Comparison of ENCODE assay signal across 38 cellular contexts in the genomic region with DNA sequence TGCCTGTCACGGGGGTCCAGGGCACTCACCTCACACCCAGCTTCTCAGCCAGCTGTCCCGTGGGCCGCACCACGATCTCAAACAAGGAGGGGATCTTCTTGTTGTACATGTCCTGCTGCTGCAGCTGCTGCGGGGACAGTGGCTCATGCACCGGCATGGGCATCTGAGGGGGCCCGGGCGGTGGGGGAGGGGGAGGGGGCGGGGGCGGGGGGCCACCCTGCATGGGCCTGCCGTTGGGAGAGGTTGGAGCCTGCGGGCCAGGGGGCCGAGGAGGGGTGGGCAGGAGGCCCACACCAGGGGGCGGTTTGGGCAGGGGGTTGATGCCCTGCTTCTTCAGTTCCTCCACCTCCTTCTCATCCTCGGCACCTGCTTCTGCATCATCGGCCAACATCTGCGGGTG. TPM values are rescaled to one million over a fixed set of nuclear protein-coding genes. Genes with fewer than 3 reads are reported as not detected.
"Had no signal": no experiment of that assay in that cellular context is flagged by ENCODE, and none has a peak within 500 bp of the region (broad histone marks: within the 10 kb centered on the region; RNA-seq: fewer than 3 reads in every experiment).

No MANE protein-coding gene starts in this region.

- H3K4me1 Mint-ChIP-seq: brain had no signal

- H3K27ac Mint-ChIP-seq: activated naive CD4-positive, alpha-beta T cell treated with anti-CD3 and anti-CD28 coated beads for 36 hours; activated naive CD4-positive, alpha-beta T cell treated with anti-CD3 and anti-CD28 coated beads, Interleukin-2, amount 10 ng/mL, durations not matched to agents 7 days and 5 days; activated naive CD4-positive, alpha-beta T cell treated with anti-CD3 and anti-CD28 coated beads, Interleukin-2, amount 50 U/mL, for 24 hours; activated naive CD8-positive, alpha-beta T cell; activated naive CD8-positive, alpha-beta T cell treated with anti-CD3 and anti-CD28 coated beads for 36 hours; activated naive CD8-positive, alpha-beta T cell treated with anti-CD3 and anti-CD28 coated beads, Interleukin-2, amount 10 ng/mL, durations not matched to agents 7 days and 5 days; activated naive CD8-positive, alpha-beta T cell treated with anti-CD3 and anti-CD28 coated beads, Interleukin-2, amount 50 U/mL, for 24 hours; activated T-cell treated with anti-CD3 and anti-CD28 coated beads, Interleukin-2, amount 50 U/mL, for 72 hours; activated T-helper 1 cell treated with anti-CD3 and anti-CD28 coated beads, Interleukin-12 subunit alpha, Interleukin-12 subunit beta, Interleukin-2, Interleukin-4 antibody, amounts not matched to agents 30 ng/mL and 10 ng/mL and 1 ng/mL, durations not matched to agents 14 hours and 24 hours and 36 hours; activated T-helper 17 cell treated with anti-CD3 and anti-CD28 coated beads, Interleukin-2, amount 50 U/mL, for 72 hours; activated T-helper 2 cell treated with anti-CD3 and anti-CD28 coated beads, Interferon-gamma antibody, Interleukin-2, Interleukin-4, amounts not matched to agents 10 μg/mL and 5 μg/mL and 100 μg/mL, durations not matched to agents 14 hours and 24 hours and 36 hours had no signal

- H3K9me3 Mint-ChIP-seq: activated naive CD4-positive, alpha-beta T cell treated with anti-CD3 and anti-CD28 coated beads for 36 hours; activated naive CD4-positive, alpha-beta T cell treated with anti-CD3 and anti-CD28 coated beads, Interleukin-2, amount 10 ng/mL, durations not matched to agents 7 days and 5 days; activated naive CD4-positive, alpha-beta T cell treated with anti-CD3 and anti-CD28 coated beads, Interleukin-2, amount 50 U/mL, for 24 hours; activated naive CD4-positive, alpha-beta T cell treated with anti-CD3 and anti-CD28 coated beads, Interleukin-2, amount 50 U/mL, for 72 hours; activated naive CD8-positive, alpha-beta T cell treated with anti-CD3 and anti-CD28 coated beads for 36 hours; activated naive CD8-positive, alpha-beta T cell treated with anti-CD3 and anti-CD28 coated beads, Interleukin-2, amount 10 ng/mL, durations not matched to agents 7 days and 5 days; activated naive CD8-positive, alpha-beta T cell treated with anti-CD3 and anti-CD28 coated beads, Interleukin-2, amount 50 U/mL, for 24 hours; activated T-cell treated with anti-CD3 and anti-CD28 coated beads, Interleukin-2, amount 50 U/mL, for 24 hours; activated T-cell treated with anti-CD3 and anti-CD28 coated beads, Interleukin-2, amount 50 U/mL, for 4 hours; activated T-cell treated with anti-CD3 and anti-CD28 coated beads, Interleukin-2, amount 50 U/mL, for 72 hours; activated T-helper 1 cell treated with anti-CD3 and anti-CD28 coated beads, Interleukin-12 subunit alpha, Interleukin-12 subunit beta, Interleukin-2, Interleukin-4 antibody, amounts not matched to agents 30 ng/mL and 10 ng/mL and 1 ng/mL, durations not matched to agents 14 hours and 24 hours and 36 hours; activated T-helper 17 cell treated with anti-CD3 and anti-CD28 coated beads, Interleukin-2, amount 50 U/mL, for 72 hours; activated T-helper 2 cell treated with anti-CD3 and anti-CD28 coated beads, Interferon-gamma antibody, Interleukin-2, Interleukin-4, amounts not matched to agents 10 μg/mL and 5 μg/mL and 100 μg/mL, durations not matched to agents 14 hours and 24 hours and 36 hours; brain; central memory CD8-positive, alpha-beta T cell had no signal

- H3K4me3 ChIP-seq: adrenal gland, ascending aorta, body of pancreas, breast epithelium, cardiac muscle cell had no signal

- H3K27me3 Mint-ChIP-seq: activated naive CD4-positive, alpha-beta T cell treated with anti-CD3 and anti-CD28 coated beads, Interleukin-2, amount 10 ng/mL, durations not matched to agents 7 days and 5 days; activated naive CD4-positive, alpha-beta T cell treated with anti-CD3 and anti-CD28 coated beads, Interleukin-2, amount 50 U/mL, for 24 hours; activated naive CD8-positive, alpha-beta T cell; activated naive CD8-positive, alpha-beta T cell treated with anti-CD3 and anti-CD28 coated beads for 36 hours; activated naive CD8-positive, alpha-beta T cell treated with anti-CD3 and anti-CD28 coated beads, Interleukin-2, amount 10 ng/mL, durations not matched to agents 7 days and 5 days; activated naive CD8-positive, alpha-beta T cell treated with anti-CD3 and anti-CD28 coated beads, Interleukin-2, amount 50 U/mL, for 24 hours; activated T-cell treated with anti-CD3 and anti-CD28 coated beads, Interleukin-2, amount 50 U/mL, for 24 hours; activated T-helper 17 cell treated with anti-CD3 and anti-CD28 coated beads, Interleukin-2, amount 50 U/mL, for 72 hours; brain; central memory CD8-positive, alpha-beta T cell had no signal

- H3K4me1 ChIP-seq: adrenal gland, ascending aorta, body of pancreas, breast epithelium had no signal

- H3K9me3 ChIP-seq: adrenal gland, ascending aorta, body of pancreas, breast epithelium had no signal

- H3K4me3 Mint-ChIP-seq: activated naive CD4-positive, alpha-beta T cell treated with anti-CD3 and anti-CD28 coated beads for 36 hours; activated naive CD4-positive, alpha-beta T cell treated with anti-CD3 and anti-CD28 coated beads, Interleukin-2, amount 10 ng/mL, durations not matched to agents 7 days and 5 days; activated naive CD4-positive, alpha-beta T cell treated with anti-CD3 and anti-CD28 coated beads, Interleukin-2, amount 50 U/mL, for 24 hours; activated naive CD8-positive, alpha-beta T cell; activated naive CD8-positive, alpha-beta T cell treated with anti-CD3 and anti-CD28 coated beads for 36 hours; activated naive CD8-positive, alpha-beta T cell treated with anti-CD3 and anti-CD28 coated beads, Interleukin-2, amount 10 ng/mL, durations not matched to agents 7 days and 5 days; activated naive CD8-positive, alpha-beta T cell treated with anti-CD3 and anti-CD28 coated beads, Interleukin-2, amount 50 U/mL, for 24 hours; activated T-cell treated with anti-CD3 and anti-CD28 coated beads, Interleukin-2, amount 50 U/mL, for 24 hours; activated T-cell treated with anti-CD3 and anti-CD28 coated beads, Interleukin-2, amount 50 U/mL, for 4 hours; activated T-cell treated with anti-CD3 and anti-CD28 coated beads, Interleukin-2, amount 50 U/mL, for 72 hours; activated T-helper 1 cell treated with anti-CD3 and anti-CD28 coated beads, Interleukin-12 subunit alpha, Interleukin-12 subunit beta, Interleukin-2, Interleukin-4 antibody, amounts not matched to agents 30 ng/mL and 10 ng/mL and 1 ng/mL, durations not matched to agents 14 hours and 24 hours and 36 hours; activated T-helper 17 cell treated with anti-CD3 and anti-CD28 coated beads, Interleukin-2, amount 50 U/mL, for 72 hours; brain; central memory CD8-positive, alpha-beta T cell had no signal

- ATAC-seq: activated naive CD4-positive, alpha-beta T cell treated with anti-CD3 and anti-CD28 coated beads, Interleukin-2, amount 50 U/mL, for 72 hours; activated naive CD8-positive, alpha-beta T cell treated with anti-CD3 and anti-CD28 coated beads, Interleukin-2, amount 50 U/mL, for 24 hours; activated T-cell treated with anti-CD3 and anti-CD28 coated beads, Interleukin-2, amount 50 U/mL, for 4 hours; activated T-cell treated with anti-CD3 and anti-CD28 coated beads, Interleukin-2, amount 50 U/mL, for 72 hours; activated T-helper 17 cell treated with anti-CD3 and anti-CD28 coated beads, Interleukin-2, amount 50 U/mL, for 72 hours; body of pancreas had no signal

- H3K27ac ChIP-seq: adrenal gland, ascending aorta, body of pancreas, brain microvascular endothelial cell, breast epithelium, cardiac muscle cell had no signal

- DNase-seq: activated effector memory CD4-positive, alpha-beta T cell treated with anti-CD3 and anti-CD28 coated beads, Interleukin-2, amount 50 U/mL, for 16 hours; activated effector memory CD4-positive, alpha-beta T cell treated with Interleukin-2 at 50 U/mL for 16 hours; activated gamma-delta T cell; activated gamma-delta T cell treated with Interleukin-2 at 50 U/mL for 16 hours; activated naive CD4-positive, alpha-beta T cell; activated naive CD4-positive, alpha-beta T cell treated with anti-CD3 and anti-CD28 coated beads for 36 hours; activated naive CD4-positive, alpha-beta T cell treated with anti-CD3 and anti-CD28 coated beads, Interleukin-2, amount 10 ng/mL, durations not matched to agents 7 days and 5 days; activated naive CD4-positive, alpha-beta T cell treated with anti-CD3 and anti-CD28 coated beads, Interleukin-2, amount 50 U/mL, for 16 hours; activated naive CD4-positive, alpha-beta T cell treated with Interleukin-2 at 50 U/mL for 16 hours; activated naive CD8-positive, alpha-beta T cell treated with anti-CD3 and anti-CD28 coated beads for 36 hours; activated naive CD8-positive, alpha-beta T cell treated with anti-CD3 and anti-CD28 coated beads, Interleukin-2, amount 10 ng/mL, durations not matched to agents 7 days and 5 days; activated naive CD8-positive, alpha-beta T cell treated with anti-CD3 and anti-CD28 coated beads, Interleukin-2, amount 50 U/mL, for 24 hours; activated T-cell treated with anti-CD3 and anti-CD28 coated beads, Interleukin-2, amount 50 U/mL, for 1 hour; activated T-cell treated with anti-CD3 and anti-CD28 coated beads, Interleukin-2, amount 50 U/mL, for 24 hours; activated T-cell treated with anti-CD3 and anti-CD28 coated beads, Interleukin-2, amount 50 U/mL, for 4 hours; activated T-cell treated with anti-CD3 and anti-CD28 coated beads, Interleukin-2, amount 50 U/mL, for 48 hours; activated T-cell treated with anti-CD3 and anti-CD28 coated beads, Interleukin-2, amount 50 U/mL, for 72 hours; adrenal gland; amniotic stem cell; amygdala; anterior cingulate cortex; aorta; body of pancreas; brain microvascular endothelial cell; caudate nucleus; central memory CD4-positive, alpha-beta T cell; cerebellar nuclear complex had no signal

- H3K27me3 ChIP-seq: adrenal gland, ascending aorta, body of pancreas, brain microvascular endothelial cell, breast epithelium, cardiac muscle cell had no signal

RNA-seq across cellular contexts. Expression of gene NPAS1, which starts 52.7 kb away (rescaled TPM):
- total RNA-seq: activated T-helper 2 cell treated with anti-CD3 and anti-CD28 coated beads, Interferon-gamma antibody, Interleukin-2, Interleukin-4, amounts not matched to agents 10 μg/mL and 5 μg/mL and 100 μg/mL, durations not matched to agents 14 hours and 24 hours and 36 hours; ascending aorta; body of pancreas had no signal
